Comparison of ENCODE assay signal across 9 cellular contexts in genomic region chr5:173454764-173455598, GRCh38.
DNase-seq lines count a peak whose midpoint lies in the region; ATAC-seq and TF ChIP-seq lines count a peak whose summit lies in the region.
"Had no signal": no experiment of that assay in that cellular context is flagged by ENCODE, and none has a peak within 500 bp of the region (broad histone marks: within the 10 kb centered on the region; RNA-seq: fewer than 3 reads in every experiment).

No MANE protein-coding gene starts in this region.

- no peak for TF ChIP-seq CTCF in adrenal gland (IDR thresholded peaks at IDR 0.05)
- no peak for TF ChIP-seq CTCF in right atrium auricular region (IDR thresholded peaks at IDR 0.05)
- no peak for TF ChIP-seq CTCF in stomach (IDR thresholded peaks at IDR 0.05)

- ATAC-seq in HG03025 (IDR thresholded peaks at IDR 0.05; ENCODE audit: low FRiP score, unreplicated experiment): no peak

- H3K4me1 Mint-ChIP-seq in activated T-cell treated with anti-CD3 and anti-CD28 coated beads, Interleukin-2, amount 50 U/mL, for 24 hours (ENCODE audit: low read depth): no peaks in the 10 kb centered on the region
- no peaks in the 10 kb centered on the region for H3K4me1 Mint-ChIP-seq in activated naive CD8-positive, alpha-beta T cell treated with anti-CD3 and anti-CD28 coated beads for 36 hours

- no peaks in the 10 kb centered on the region for H3K36me3 Mint-ChIP-seq in activated T-cell treated with anti-CD3 and anti-CD28 coated beads, Interleukin-2, amount 50 U/mL, for 24 hours (ENCODE audit: low read depth)
- no peaks in the 10 kb centered on the region for H3K36me3 Mint-ChIP-seq in activated naive CD8-positive, alpha-beta T cell treated with anti-CD3 and anti-CD28 coated beads for 36 hours

- peak overlapping the region in 4 of 5 donors; percentile 49 to 92 (median 77) for H3K27ac ChIP-seq in adrenal gland
- H3K27ac ChIP-seq in right atrium auricular region: peak overlapping the region; percentile 80 to 92
- H3K27ac ChIP-seq in stomach: peak overlapping the region in 3 of 5 donors; percentile 6 to 49 (median 10)

- 29 to 52% (median 37%) methylated on average over 6 to 10 of the region's 10 CpGs for WGBS in adrenal gland, 4 donors
- 62 to 76% (median 73%) methylated on average over 10 of the region's 10 CpGs for WGBS in stomach, 5 donors

- no peak for TF ChIP-seq EP300 in stomach (IDR thresholded peaks at IDR 0.05)

- peaks cover 2% of the 10 kb centered on the region for H3K27me3 Mint-ChIP-seq in activated T-cell treated with anti-CD3 and anti-CD28 coated beads, Interleukin-2, amount 50 U/mL, for 24 hours
- H3K27me3 Mint-ChIP-seq in activated naive CD8-positive, alpha-beta T cell treated with anti-CD3 and anti-CD28 coated beads for 36 hours: peaks cover 5% of the 10 kb centered on the region

- no peak overlapping the region for H3K4me3 Mint-ChIP-seq in activated T-cell treated with anti-CD3 and anti-CD28 coated beads, Interleukin-2, amount 50 U/mL, for 24 hours
- no peak overlapping the region for H3K4me3 Mint-ChIP-seq in activated naive CD8-positive, alpha-beta T cell treated with anti-CD3 and anti-CD28 coated beads for 36 hours

- H3K27ac Mint-ChIP-seq in activated T-cell treated with anti-CD3 and anti-CD28 coated beads, Interleukin-2, amount 50 U/mL, for 24 hours: no peak overlapping the region
- H3K27ac Mint-ChIP-seq in activated naive CD8-positive, alpha-beta T cell treated with anti-CD3 and anti-CD28 coated beads for 36 hours: no peak overlapping the region

- no peak overlapping the region for H3K4me3 ChIP-seq in adrenal gland
- no peak overlapping the region for H3K4me3 ChIP-seq in right atrium auricular region
- no peak overlapping the region for H3K4me3 ChIP-seq in stomach

- no peaks in the 10 kb centered on the region for H3K27me3 ChIP-seq in adrenal gland
- H3K27me3 ChIP-seq in right atrium auricular region: no peaks in the 10 kb centered on the region
- no peaks in the 10 kb centered on the region for H3K27me3 ChIP-seq in stomach

- H3K9me3 ChIP-seq in adrenal gland (replicated peaks in 1 of 3): no peaks in the 10 kb centered on the region
- no peaks in the 10 kb centered on the region for H3K9me3 ChIP-seq in right atrium auricular region
- H3K9me3 ChIP-seq in stomach: no peaks in the 10 kb centered on the region

- no peaks in the 10 kb centered on the region for H3K9me3 Mint-ChIP-seq in activated T-cell treated with anti-CD3 and anti-CD28 coated beads, Interleukin-2, amount 50 U/mL, for 24 hours
- H3K9me3 Mint-ChIP-seq in activated naive CD8-positive, alpha-beta T cell treated with anti-CD3 and anti-CD28 coated beads for 36 hours: no peaks in the 10 kb centered on the region

- TF ChIP-seq POLR2A in adrenal gland (IDR thresholded peaks at IDR 0.05): no peak
- TF ChIP-seq POLR2A in stomach (IDR thresholded peaks at IDR 0.05): no peak

- DNase-seq in HCEC 1CT (peak; percentile 100), adrenal gland (peak; percentile 25 to 69 (median 47)), right atrium auricular region (ENCODE audit: low spot score) (peak; percentile 83), stomach (no peak), medulla oblongata (ENCODE audit: extremely low spot score) (no peak)
- no peak for DNase-seq in activated T-cell treated with anti-CD3 and anti-CD28 coated beads, Interleukin-2, amount 50 U/mL, for 24 hours
- DNase-seq in activated naive CD8-positive, alpha-beta T cell treated with anti-CD3 and anti-CD28 coated beads for 36 hours: no peak
- DNase-seq: SHP77 treated with DMSO at 0.1 percent for 48 hours had no signal

- intact Hi-C loops in adrenal gland (cut with DNase I) (loop anchor here in 1 of 2 donors (10.0 kb wide), 1 partner anchor 140 kb away; no protein-coding TSS in a partner anchor), stomach (cut with DNase I; ENCODE audit: low total_unique reads) (no loop called here)

- H3K36me3 ChIP-seq in adrenal gland (replicated peaks in 1 of 2) (no peaks in the 10 kb centered on the region), right atrium auricular region (no peaks in the 10 kb centered on the region), stomach (no peaks in the 10 kb centered on the region)

- H3K4me1 ChIP-seq in adrenal gland (replicated peaks in 1 of 2) (peaks cover 0 to 11% of the 10 kb centered on the region in 2 donors), right atrium auricular region (peaks cover 0 to 44% of the 10 kb centered on the region in 2 donors), stomach (peaks cover 0 to 6% (median 0%) of the 10 kb centered on the region in 4 donors)

Comparison
In these comparisons a context has a peak if more than half of its experiments do, and no peak if none do; other contexts are left out.
1. DNase-seq: peak in HCEC 1CT (single experiment), adrenal gland (7 of 7) and right atrium auricular region (single experiment); none in stomach (single experiment), activated T-cell treated with anti-CD3 and anti-CD28 coated beads, Interleukin-2, amount 50 U/mL, for 24 hours (single experiment), medulla oblongata (single experiment) and activated naive CD8-positive, alpha-beta T cell treated with anti-CD3 and anti-CD28 coated beads for 36 hours (single experiment).
2. H3K27ac ChIP-seq: peak in every context shown above with its lines; median percentile 86 in right atrium auricular region; 77 in adrenal gland; 10 in stomach.